Comparison of ENCODE assay signal across 29 cellular contexts in the genomic region with DNA sequence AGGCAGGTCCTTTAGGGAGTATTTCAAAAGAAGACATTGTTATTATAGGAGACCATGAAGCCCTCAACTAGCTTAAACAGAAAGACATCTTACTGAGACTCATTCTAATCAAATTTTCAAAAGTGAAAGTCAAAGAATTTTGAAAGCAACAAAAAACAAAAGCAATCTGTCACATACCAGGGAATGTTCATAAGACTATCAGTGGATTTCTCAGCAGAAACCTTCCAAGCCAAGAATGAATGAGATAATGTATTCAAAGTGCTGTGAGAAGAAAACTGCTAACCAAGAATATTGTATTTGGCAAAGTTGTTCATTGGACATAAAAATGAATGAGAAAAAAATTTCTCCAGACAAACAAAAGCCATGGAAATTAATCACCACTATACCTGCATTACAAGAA. TPM values are rescaled to one million over a fixed set of nuclear protein-coding genes. Genes with fewer than 3 reads are reported as not detected.
"Had no signal": no experiment of that assay in that cellular context is flagged by ENCODE, and none has a peak within 500 bp of the region (broad histone marks: within the 10 kb centered on the region; RNA-seq: fewer than 3 reads in every experiment).

No MANE protein-coding gene starts in this region.

- H3K27me3 ChIP-seq: stomach, suprapubic skin, testis, thyroid gland, tibial artery, tibial nerve, transverse colon, upper lobe of left lung, upper lobe of right lung, uterus, vagina had no signal

- H3K36me3 ChIP-seq: stomach, suprapubic skin, thoracic aorta, thyroid gland, tibial artery, tibial nerve, transverse colon, upper lobe of left lung, upper lobe of right lung, uterus, vagina had no signal

- H3K4me3 ChIP-seq: stomach, suprapubic skin, testis, thoracic aorta, thyroid gland, tibial artery, tibial nerve, transverse colon, upper lobe of left lung, upper lobe of right lung, uterus, vagina had no signal

- H3K4me1 Mint-ChIP-seq: stimulated activated effector memory CD8-positive, alpha-beta T cell treated with anti-CD3 and anti-CD28 coated beads, Interleukin-12 subunit alpha, Interleukin-12 subunit beta, amount 100 ng/mL, for 72 hours; stimulated activated memory B cell treated with anti-CD40 and anti-IgM and Interleukin-4, amounts not matched to agents 10 μg/mL and 1 μg/mL and 100 μg/mL, for 72 hours; stimulated activated naive B cell treated with anti-CD40 and anti-IgM and Interleukin-4, amounts not matched to agents 10 μg/mL and 1 μg/mL and 100 μg/mL, for 72 hours; stimulated activated naive CD8-positive, alpha-beta T cell treated with anti-CD3 and anti-CD28 coated beads, Interleukin-15, amount 100 ng/mL, for 72 hours had no signal

- ATAC-seq: stimulated activated effector memory CD8-positive, alpha-beta T cell treated with anti-CD3 and anti-CD28 coated beads, Interleukin-12 subunit alpha, Interleukin-12 subunit beta, amount 100 ng/mL, for 72 hours; stimulated activated memory B cell treated with anti-CD40 and anti-IgM and Interleukin-4, amounts not matched to agents 10 μg/mL and 1 μg/mL and 100 μg/mL, for 72 hours; stimulated activated naive B cell treated with anti-CD40 and anti-IgM and Interleukin-4, amounts not matched to agents 10 μg/mL and 1 μg/mL and 100 μg/mL, for 72 hours; stimulated activated naive CD8-positive, alpha-beta T cell treated with anti-CD3 and anti-CD28 coated beads, Interleukin-15, amount 100 ng/mL, for 72 hours; stimulated activated naive CD8-positive, alpha-beta T cell treated with anti-CD3 and anti-CD28 coated beads, Interleukin-15, Interleukin-2, amounts not matched to agents 100 U/mL and 50 U/mL, for 24 hours; upper lobe of right lung had no signal

- H3K27ac ChIP-seq: stomach, suprapubic skin, testis, thoracic aorta, thyroid gland, tibial artery, tibial nerve, transverse colon, upper lobe of left lung, upper lobe of right lung, uterus, vagina had no signal

- H3K27ac Mint-ChIP-seq: stimulated activated effector memory CD8-positive, alpha-beta T cell treated with anti-CD3 and anti-CD28 coated beads, Interleukin-12 subunit alpha, Interleukin-12 subunit beta, amount 100 ng/mL, for 72 hours; stimulated activated memory B cell treated with anti-CD40 and anti-IgM and Interleukin-4, amounts not matched to agents 10 μg/mL and 1 μg/mL and 100 μg/mL, for 72 hours; stimulated activated naive B cell treated with anti-CD40 and anti-IgM and Interleukin-4, amounts not matched to agents 10 μg/mL and 1 μg/mL and 100 μg/mL, for 72 hours; stimulated activated naive CD8-positive, alpha-beta T cell treated with anti-CD3 and anti-CD28 coated beads, Interleukin-15, amount 100 ng/mL, for 72 hours; stimulated activated naive CD8-positive, alpha-beta T cell treated with anti-CD3 and anti-CD28 coated beads, Interleukin-15, Interleukin-2, amounts not matched to agents 100 ng/mL and 50 ng/mL, for 24 hours; type B pancreatic cell had no signal

- H3K4me3 Mint-ChIP-seq: stimulated activated effector memory CD8-positive, alpha-beta T cell treated with anti-CD3 and anti-CD28 coated beads, Interleukin-12 subunit alpha, Interleukin-12 subunit beta, amount 100 ng/mL, for 72 hours; stimulated activated memory B cell treated with anti-CD40 and anti-IgM and Interleukin-4, amounts not matched to agents 10 μg/mL and 1 μg/mL and 100 μg/mL, for 72 hours; stimulated activated naive B cell treated with anti-CD40 and anti-IgM and Interleukin-4, amounts not matched to agents 10 μg/mL and 1 μg/mL and 100 μg/mL, for 72 hours; stimulated activated naive CD8-positive, alpha-beta T cell treated with anti-CD3 and anti-CD28 coated beads, Interleukin-15, amount 100 ng/mL, for 72 hours; stimulated activated naive CD8-positive, alpha-beta T cell treated with anti-CD3 and anti-CD28 coated beads, Interleukin-15, Interleukin-2, amounts not matched to agents 100 ng/mL and 50 ng/mL, for 24 hours; type B pancreatic cell had no signal

- H3K4me1 ChIP-seq: stomach, suprapubic skin, testis, thyroid gland, tibial artery, tibial nerve, transverse colon, upper lobe of left lung, upper lobe of right lung, uterus, vagina had no signal

- DNase-seq: stimulated activated CD4-positive, alpha-beta T cell treated with anti-CD3 and anti-CD28 coated beads, Interleukin-2, amount 100 ng/mL, for 48 hours; stimulated activated CD4-positive, alpha-beta T cell treated with anti-CD3 and anti-CD28 coated beads, Interleukin-4, amount 100 ng/mL, for 1 hour; stimulated activated CD4-positive, alpha-beta T cell treated with anti-CD3 and anti-CD28 coated beads, Interleukin-4, amount 100 ng/mL, for 24 hours; stimulated activated CD4-positive, alpha-beta T cell treated with anti-CD3 and anti-CD28 coated beads, Interleukin-4, amount 100 ng/mL, for 4 hours; stimulated activated CD8-positive, alpha-beta memory T cell treated with anti-CD3 and anti-CD28 coated beads, Interleukin-4, amount 100 ng/mL, for 48 hours; stimulated activated naive B cell treated with anti-CD40 and anti-IgM and Interleukin-4, amounts not matched to agents 10 μg/mL and 1 μg/mL and 100 μg/mL, for 72 hours; stimulated activated naive CD4-positive, alpha-beta T cell; stimulated activated naive CD4-positive, alpha-beta T cell treated with Interleukin-2 at 50 U/mL for 16 hours; stimulated activated naive CD8-positive, alpha-beta T cell treated with anti-CD3 and anti-CD28 coated beads, Interleukin-15, amount 100 ng/mL, for 72 hours; stimulated activated naive CD8-positive, alpha-beta T cell treated with anti-CD3 and anti-CD28 coated beads, Interleukin-15, Interleukin-2, amounts not matched to agents 100 U/mL and 50 U/mL, for 24 hours; stomach; substantia nigra; testis; thyroid gland; tibial artery; transverse colon; trophoblast cell; upper lobe of left lung; upper lobe of right lung; uterus had no signal

- H3K36me3 Mint-ChIP-seq: stimulated activated effector memory CD8-positive, alpha-beta T cell treated with anti-CD3 and anti-CD28 coated beads, Interleukin-12 subunit alpha, Interleukin-12 subunit beta, amount 100 ng/mL, for 72 hours; stimulated activated memory B cell treated with anti-CD40 and anti-IgM and Interleukin-4, amounts not matched to agents 10 μg/mL and 1 μg/mL and 100 μg/mL, for 72 hours; stimulated activated naive B cell treated with anti-CD40 and anti-IgM and Interleukin-4, amounts not matched to agents 10 μg/mL and 1 μg/mL and 100 μg/mL, for 72 hours; type B pancreatic cell had no signal

- H3K27me3 Mint-ChIP-seq: stimulated activated memory B cell treated with anti-CD40 and anti-IgM and Interleukin-4, amounts not matched to agents 10 μg/mL and 1 μg/mL and 100 μg/mL, for 72 hours; stimulated activated naive B cell treated with anti-CD40 and anti-IgM and Interleukin-4, amounts not matched to agents 10 μg/mL and 1 μg/mL and 100 μg/mL, for 72 hours; stimulated activated naive CD8-positive, alpha-beta T cell treated with anti-CD3 and anti-CD28 coated beads, Interleukin-15, amount 100 ng/mL, for 72 hours; stimulated activated naive CD8-positive, alpha-beta T cell treated with anti-CD3 and anti-CD28 coated beads, Interleukin-15, Interleukin-2, amounts not matched to agents 100 ng/mL and 50 ng/mL, for 24 hours had no signal

- H3K9me3 ChIP-seq: suprapubic skin, testis, thyroid gland, uterus, vagina had no signal

RNA-seq across cellular contexts. Expression of gene FUT9, which starts 48.2 kb away (rescaled TPM):
- total RNA-seq: subcutaneous adipose tissue, thoracic aorta, thyroid gland, tibial nerve, upper lobe of left lung, upper lobe of right lung, vagina had no signal
